Comparison of ENCODE assay signal across 8 cellular contexts in the genomic region with DNA sequence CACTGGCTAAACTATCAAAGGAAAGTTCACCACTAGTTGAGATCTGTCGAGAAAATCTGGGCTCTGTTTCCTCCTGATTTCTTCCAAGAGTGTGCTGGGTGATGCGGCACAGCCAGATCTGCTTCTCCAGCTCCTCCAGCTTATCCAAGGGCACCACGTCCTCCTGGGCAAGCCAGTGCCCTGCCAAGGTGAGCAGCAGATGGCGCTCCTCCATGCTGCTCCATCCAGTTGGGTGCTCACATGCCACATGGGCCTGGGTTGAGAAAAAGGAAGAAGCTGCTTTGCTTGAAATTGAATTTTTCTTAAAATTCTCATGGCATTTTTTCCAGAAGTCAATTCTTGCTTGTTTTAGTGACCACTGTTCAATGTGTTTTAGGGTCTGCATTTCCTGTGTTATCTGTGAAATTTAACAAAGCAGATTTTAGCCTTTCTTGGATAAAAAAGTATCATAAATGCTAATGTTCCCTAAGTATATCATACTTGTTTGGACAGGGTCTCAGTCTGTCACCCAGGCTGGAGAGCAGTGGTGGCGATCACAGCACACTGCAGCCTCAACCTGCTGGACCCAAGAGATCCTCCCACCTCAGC. TPM values are rescaled to one million over a fixed set of nuclear protein-coding genes. Genes with fewer than 3 reads are reported as not detected.
DNase-seq lines count a peak whose midpoint lies in the region; ATAC-seq, FAIRE-seq and TF ChIP-seq lines count a peak whose summit lies in the region.

No MANE protein-coding gene starts in this region.

- no peaks in the 10 kb centered on the region for H3K9me1 ChIP-seq in keratinocyte (ENCODE audit: control insufficient read depth, extremely low read depth, insufficient read depth, low read length)

- H3K4me3 ChIP-seq in heart left ventricle (no peak overlapping the region), right atrium auricular region (no peak overlapping the region), keratinocyte (ENCODE audit: control insufficient read depth in 2 of 3, extremely low read depth in 1 of 3, insufficient read depth in 2 of 3, low read depth in 1 of 3, low read length in 3 of 3) (no peak overlapping the region)

- peak in 3 of 4 donors; percentile 66 to 78 (median 69) for ATAC-seq in heart left ventricle

- intact Hi-C loops in heart left ventricle (cut with DNase I), result loop anchor here in 4 of 10 donors (5.0 to 10.0 kb wide), 4 partner anchors 151 to 203 kb away; a partner anchor contains a TSS

- DNase-seq in heart left ventricle, result peak in 3 of 5 donors; percentile 20 to 52 (median 46)
- no peak for DNase-seq in right atrium auricular region (ENCODE audit: low spot score)
- peak; percentile 49 for DNase-seq in RPMI7951 (ENCODE audit: low read depth)
- no peak for DNase-seq in keratinocyte (ENCODE audit: low read depth, low spot score)
- peak; percentile 70 for DNase-seq in stimulated activated CD8-positive, alpha-beta memory T cell treated with anti-CD3 and anti-CD28 coated beads, Interleukin-4, amount 100 ng/mL, for 48 hours
- no peak for DNase-seq in mesenteric fat pad (ENCODE audit: low spot score)
- DNase-seq in HEK293T (ENCODE audit: extremely low spot score), result no peak

- H3K36me3 Mint-ChIP-seq in activated naive CD8-positive, alpha-beta T cell, result peaks cover 13% of the 10 kb centered on the region

- H3K27ac Mint-ChIP-seq in activated naive CD8-positive, alpha-beta T cell, result peak overlapping the region; percentile 72

- H3K36me3 ChIP-seq in heart left ventricle (peaks cover 0 to 100% (median 96%) of the 10 kb centered on the region in 9 donors), right atrium auricular region (peaks cover 83% of the 10 kb centered on the region), keratinocyte (ENCODE audit: control insufficient read depth in 2 of 2, extremely low read depth in 1 of 2, insufficient read depth in 2 of 2, low read length in 2 of 2) (peaks cover 11 to 36% of the 10 kb centered on the region in 2 experiments)

- TF ChIP-seq POLR2A in heart left ventricle (IDR thresholded peaks at IDR 0.05), result no peak

- POLR2A ChIA-PET in HEK293T (lab: Yijun Ruan, JAX), result no interaction called here

- CTCF ChIA-PET in HEK293T (lab: Yijun Ruan, JAX), result interaction anchor here (1.8 kb wide), 1 partner anchor 152 kb away, joined by 6 read pairs; a partner anchor contains a TSS

- no peaks in the 10 kb centered on the region for H3K9me3 Mint-ChIP-seq in activated naive CD8-positive, alpha-beta T cell (ENCODE audit: low read depth)

- no peaks in the 10 kb centered on the region for H3K27me3 Mint-ChIP-seq in activated naive CD8-positive, alpha-beta T cell

- no peak overlapping the region for H3K4me3 Mint-ChIP-seq in activated naive CD8-positive, alpha-beta T cell

- H3K4me1 Mint-ChIP-seq in activated naive CD8-positive, alpha-beta T cell (ENCODE audit: low read depth), result peaks cover 15% of the 10 kb centered on the region

- H3K27ac ChIP-seq in heart left ventricle (no peak overlapping the region), right atrium auricular region (no peak overlapping the region), keratinocyte (ENCODE audit: control insufficient read depth, insufficient read depth, low read length) (no peak overlapping the region)

- H3K4me1 ChIP-seq in heart left ventricle (no peaks in the 10 kb centered on the region), right atrium auricular region (no peaks in the 10 kb centered on the region), keratinocyte (ENCODE audit: control insufficient read depth, extremely low read depth, insufficient read depth, low read length) (no peaks in the 10 kb centered on the region)

- WGBS in heart left ventricle, 4 donors, result 81 to 86% (median 84%) methylated on average over 5 of the region's 5 CpGs

- dilution Hi-C loops in keratinocyte (cut with MboI; ENCODE audit: extremely low pct_ligation_motif_present, low sequenced_read_pairs), result no loop called here

- H3K9me3 ChIP-seq in heart left ventricle (no peaks in the 10 kb centered on the region), right atrium auricular region (no peaks in the 10 kb centered on the region), keratinocyte (ENCODE audit: control insufficient read depth, low read depth, low read length) (no peaks in the 10 kb centered on the region)

- peak in 7 of 12 donors; percentile 27 to 55 (median 40) for TF ChIP-seq CTCF in heart left ventricle (IDR thresholded peaks at IDR 0.05)
- TF ChIP-seq CTCF in right atrium auricular region (IDR thresholded peaks at IDR 0.05), result peak in 1 of 2 donors; percentile 53
- peak; percentile 67 to 91 (median 75) for TF ChIP-seq CTCF in keratinocyte (optimal IDR thresholded peaks at IDR 0.05 in 1 of 3, IDR thresholded peaks at IDR 0.05 in 1 of 3, conservative IDR thresholded peaks at IDR 0.05 in 1 of 3; ENCODE audit: extremely low read depth in 1 of 3, insufficient read depth in 2 of 3, low read length in 3 of 3)

- H3K4me2 ChIP-seq in keratinocyte (ENCODE audit: control insufficient read depth, extremely low read depth, insufficient read depth, low read depth, low read length), result no peak overlapping the region

- no peak overlapping the region for H2AFZ ChIP-seq in keratinocyte (ENCODE audit: control insufficient read depth, low read length)

- no peaks in the 10 kb centered on the region for H4K20me1 ChIP-seq in keratinocyte (ENCODE audit: control insufficient read depth, extremely low read depth, insufficient read depth, low read length)

- no peak overlapping the region for H3K9ac ChIP-seq in keratinocyte (ENCODE audit: control insufficient read depth, extremely low read depth, insufficient read depth, low read length)

- H3K27me3 ChIP-seq in heart left ventricle (no peaks in the 10 kb centered on the region), right atrium auricular region (no peaks in the 10 kb centered on the region), keratinocyte (ENCODE audit: control insufficient read depth, extremely low read depth, insufficient read depth, low read length) (no peaks in the 10 kb centered on the region)

- peak; percentile 46 for FAIRE-seq in keratinocyte (lab: Jason Lieb, UNC)

- no peaks in the 10 kb centered on the region for H3K79me2 ChIP-seq in keratinocyte (ENCODE audit: control insufficient read depth, insufficient read depth, low read length)

TF ChIP-seq in HEK293T, 16 proteins besides CTCF, POLR2A, EP300 and RAD21:
- TF ChIP-seq TARDBP (IDR thresholded peaks at IDR 0.05) (no peak), LEF1 (IDR thresholded peaks at IDR 0.05; ENCODE audit: borderline replicate concordance) (no peak), CTBP1 (IDR thresholded peaks at IDR 0.05; ENCODE audit: borderline replicate concordance) (no peak), SP1 (IDR thresholded peaks at IDR 0.05) (no peak), ZNF384 (IDR thresholded peaks at IDR 0.05) (no peak), BHLHE40 (IDR thresholded peaks at IDR 0.05; ENCODE audit: borderline replicate concordance) (no peak), SUZ12 (IDR thresholded peaks at IDR 0.05) (no peak), ELF4 (IDR thresholded peaks at IDR 0.05) (no peak), FOXM1 (IDR thresholded peaks at IDR 0.05; ENCODE audit: borderline replicate concordance) (no peak), NFRKB (IDR thresholded peaks at IDR 0.05) (no peak), L3MBTL2 (conservative IDR thresholded peaks at IDR 0.05) (no peak), FOXK2 (IDR thresholded peaks at IDR 0.05) (no peak), HDGF (IDR thresholded peaks at IDR 0.05; ENCODE audit: borderline replicate concordance) (no peak), FOXA1 (IDR thresholded peaks at IDR 0.05) (no peak), ARNT (IDR thresholded peaks at IDR 0.05) (no peak)
- TF ChIP-seq, protein P1, sequence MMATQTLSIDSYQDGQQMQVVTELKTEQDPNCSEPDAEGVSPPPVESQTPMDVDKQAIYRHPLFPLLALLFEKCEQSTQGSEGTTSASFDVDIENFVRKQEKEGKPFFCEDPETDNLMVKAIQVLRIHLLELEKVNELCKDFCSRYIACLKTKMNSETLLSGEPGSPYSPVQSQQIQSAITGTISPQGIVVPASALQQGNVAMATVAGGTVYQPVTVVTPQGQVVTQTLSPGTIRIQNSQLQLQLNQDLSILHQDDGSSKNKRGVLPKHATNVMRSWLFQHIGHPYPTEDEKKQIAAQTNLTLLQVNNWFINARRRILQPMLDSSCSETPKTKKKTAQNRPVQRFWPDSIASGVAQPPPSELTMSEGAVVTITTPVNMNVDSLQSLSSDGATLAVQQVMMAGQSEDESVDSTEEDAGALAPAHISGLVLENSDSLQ (IDR thresholded peaks at IDR 0.05), result no peak

RNA-seq across cellular contexts. Expression of a gene that starts 47.3 kb away (rescaled TPM):
- total RNA-seq in heart left ventricle, result 100 to 1,000 TPM in 1 of 9 donors, 10 to 100 TPM in 8; 30.4 to 116 (median 71.6) TPM
- 100 to 1,000 TPM in 1 of 2 donors, 10 to 100 TPM in 1; 30.8 to 107 TPM for polyA plus RNA-seq in heart left ventricle
- total RNA-seq in right atrium auricular region, result 10 to 100 TPM; 27.2 to 34.5 TPM
- total RNA-seq in RPMI7951 (2014; rRNA removed; shearing (Covaris generic)), result 32.7 and 44.9 TPM in 2 replicates
- polyA plus RNA-seq in keratinocyte, result 51.5 to 99.4 TPM (median 64.4 TPM) in 3 replicates
- polyA plus RNA-seq in keratinocyte (2011; ENCODE audit: low read depth), result 89.6 TPM
- polyA plus RNA-seq in keratinocyte (2011; cell fraction: cytosol; rRNA removed), result 57.8 and 128 TPM in 2 replicates
- polyA plus RNA-seq in keratinocyte (2011; cell fraction: nucleus; rRNA removed), result 60.1 and 75.9 TPM in 2 replicates
- 79.3 and 115 TPM in 2 replicates for polyA plus RNA-seq in keratinocyte (2012; ENCODE audit: low replicate concordance)
- polyA minus RNA-seq in keratinocyte, result 12.0 to 65.0 TPM (median 34.0 TPM) in 3 replicates
- 31.5 TPM for polyA minus RNA-seq in keratinocyte (2011; cell fraction: cytosol; rRNA and poly(A)+ RNA removed)
- polyA minus RNA-seq in keratinocyte (2011; cell fraction: nucleus; rRNA and poly(A)+ RNA removed), result 13.8 and 37.0 TPM in 2 replicates
- total RNA-seq in mesenteric fat pad, result 84.9 TPM

Comparison
In these comparisons a context has a peak if more than half of its experiments do, and no peak if none do; other contexts are left out.
1. DNase-seq: peak in heart left ventricle (3 of 5), RPMI7951 (single experiment) and stimulated activated CD8-positive, alpha-beta memory T cell treated with anti-CD3 and anti-CD28 coated beads, Interleukin-4, amount 100 ng/mL, for 48 hours (single experiment); none in right atrium auricular region (single experiment), keratinocyte (single experiment), mesenteric fat pad (single experiment) and HEK293T (single experiment).